Comparison of ENCODE assay signal across 34 cellular contexts in genomic region chrX:122246937-122247336, GRCh38.
"Had no signal": no experiment of that assay in that cellular context is flagged by ENCODE, and none has a peak within 500 bp of the region (broad histone marks: within the 10 kb centered on the region; RNA-seq: fewer than 3 reads in every experiment).

No MANE protein-coding gene starts in this region.

- H3K9me3 ChIP-seq: MG63 had no signal

- H3K27me3 ChIP-seq: MG63 had no signal

- H3K4me3 ChIP-seq: MG63 had no signal

- DNase-seq: Karpas-422, Kasumi-1, MG63, MM.1S, NCI-H1048, NCI-H1092, NCI-H1092 treated with DMSO at 0.1 percent for 48 hours, NCI-H1105, NCI-H1105 treated with DMSO at 0.1 percent for 48 hours, NCI-H1417, NCI-H1417 treated with DMSO at 0.1 percent for 48 hours, NCI-H1436, NCI-H1436 treated with DMSO at 0.1 percent for 48 hours, NCI-H146, NCI-H1694, NCI-H1694 treated with DMSO at 0.1 percent for 48 hours, NCI-H187, NCI-H187 treated with DMSO at 0.1 percent for 48 hours, NCI-H1930, NCI-H2029, NCI-H2029 treated with DMSO at 0.1 percent for 48 hours, NCI-H2081, NCI-H2081 treated with DMSO at 0.1 percent for 48 hours, NCI-H2107, NCI-H2171, NCI-H2171 treated with DMSO at 0.1 percent for 48 hours, NCI-H2227 treated with DMSO at 0.1 percent for 48 hours, NCI-H226, NCI-H345, NCI-H446, NCI-H446 treated with DMSO at 0.1 percent for 48 hours, NCI-H510A, NCI-H510A treated with DMSO at 0.1 percent for 48 hours, NCI-H524 had no signal

- H3K36me3 ChIP-seq: MG63 had no signal
